8 cellular contexts compared by ENCODE assay signal in the genomic region with DNA sequence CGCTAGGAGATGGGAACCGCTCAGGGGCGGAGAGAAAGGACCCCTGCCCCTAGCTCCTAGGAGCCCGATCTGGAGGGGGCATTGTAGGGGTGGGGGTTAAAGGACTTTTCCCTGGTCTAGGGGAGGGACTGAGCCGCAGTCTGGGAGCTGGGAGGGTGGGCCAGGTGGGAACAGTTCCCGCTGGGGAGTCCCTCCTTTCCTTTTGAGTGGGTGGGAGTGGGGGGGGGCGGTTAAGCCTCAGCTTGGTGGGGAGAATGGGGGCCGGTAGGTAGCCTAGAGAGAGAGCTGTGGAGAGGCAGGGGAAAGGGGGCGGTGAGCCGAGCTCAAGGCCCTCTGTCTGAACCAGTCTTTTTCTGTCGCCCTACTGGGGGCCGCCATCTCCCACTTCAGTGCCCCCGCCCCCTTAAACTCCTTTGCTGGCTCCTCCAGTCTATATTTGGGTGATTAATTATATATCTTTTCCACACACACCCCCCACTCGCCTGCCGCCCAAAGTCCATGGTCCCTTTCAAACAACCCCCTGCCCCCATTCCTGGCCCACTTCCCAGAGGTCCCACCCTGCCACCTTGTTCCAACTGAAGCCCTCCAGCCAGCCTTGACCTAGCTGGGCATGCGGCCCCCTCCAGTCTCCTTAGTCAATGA. TPM values are rescaled to one million over a fixed set of nuclear protein-coding genes. Genes with fewer than 3 reads are reported as not detected.
DNase-seq lines count a peak whose midpoint lies in the region; ATAC-seq and TF ChIP-seq lines count a peak whose summit lies in the region.

No MANE protein-coding gene starts in this region.

- TF ChIP-seq CTCF in left ventricle myocardium inferior (IDR thresholded peaks at IDR 0.05; ENCODE audit: borderline replicate concordance) (no peak), body of pancreas (IDR thresholded peaks at IDR 0.05) (no peak), vagina (IDR thresholded peaks at IDR 0.05) (no peak)

- TF ChIP-seq POLR2A in body of pancreas (IDR thresholded peaks at IDR 0.05) (no peak), vagina (IDR thresholded peaks at IDR 0.05) (no peak)

- H3K27me3 ChIP-seq in left ventricle myocardium inferior (ENCODE audit: low read depth), result no peaks in the 10 kb centered on the region
- H3K27me3 ChIP-seq in body of pancreas, result no peaks in the 10 kb centered on the region
- no peaks in the 10 kb centered on the region for H3K27me3 ChIP-seq in vagina

- WGBS in body of pancreas, 2 donors, result 8 to 23% methylated on average over 7 to 15 of the region's 16 CpGs
- WGBS in mesodermal cell (ENCODE audit: insufficient coverage in 2 of 2), 2 experiments, result 80% methylated on average over 1 of the region's 16 CpGs; no CpG with 5 or more reads in 1 of the 2 experiments

- H3K9me3 ChIP-seq in left ventricle myocardium inferior (replicated peaks) (no peaks in the 10 kb centered on the region), body of pancreas (no peaks in the 10 kb centered on the region), mesodermal cell (ENCODE audit: control insufficient read depth, low read length) (no peaks in the 10 kb centered on the region), vagina (no peaks in the 10 kb centered on the region)

- H3K4me3 ChIP-seq in left ventricle myocardium inferior (peak overlapping the region; percentile 73), body of pancreas (peak overlapping the region; percentile 7 to 65), mesodermal cell (ENCODE audit: extremely low read depth, insufficient read depth, low read length, poor library complexity, severe bottlenecking) (peak overlapping the region; percentile 55), vagina (peak overlapping the region; percentile 63 to 65)

- no peak for ATAC-seq in body of pancreas

- DNase-seq in left ventricle myocardium inferior (no peak), cardiac septum (ENCODE audit: low spot score) (no peak), body of pancreas (no peak), vagina (ENCODE audit: extremely low spot score in 2 of 2) (peak in 1 of 2 donors; percentile 76), hippocampal formation (lab: John Stamatoyannopoulos, UW) (no peak)
- no peak for DNase-seq in stimulated activated CD4-positive, alpha-beta T cell treated with anti-CD3 and anti-CD28 coated beads, Interleukin-12 subunit alpha, Interleukin-12 subunit beta, amount 100 ng/mL, for 4 hours
- no peak for DNase-seq in stimulated activated CD4-positive, alpha-beta T cell treated with anti-CD3 and anti-CD28 coated beads, Interleukin-15, amount 100 ng/mL, for 24 hours

- intact Hi-C loops in left ventricle myocardium inferior (cut with micrococcal nuclease), result no loop called here
- intact Hi-C loops in cardiac septum (cut with DNase I), result no loop called here
- intact Hi-C loops in body of pancreas (cut with DNase I), result no loop called here
- intact Hi-C loops in vagina (cut with DNase I), result no loop called here

- no peaks in the 10 kb centered on the region for H3K36me3 ChIP-seq in left ventricle myocardium inferior
- no peaks in the 10 kb centered on the region for H3K36me3 ChIP-seq in body of pancreas (replicated peaks in 1 of 2; ENCODE audit: insufficient read depth in 1 of 2, low read depth in 2 of 2)
- H3K36me3 ChIP-seq in mesodermal cell (ENCODE audit: control insufficient read depth, insufficient read depth, low read length), result peaks cover 16% of the 10 kb centered on the region
- H3K36me3 ChIP-seq in vagina, result no peaks in the 10 kb centered on the region

- H3K27ac ChIP-seq in left ventricle myocardium inferior (replicated peaks) (no peak overlapping the region), body of pancreas (peak overlapping the region in 3 of 4 donors; percentile 64 to 76 (median 73)), mesodermal cell (ENCODE audit: low read depth, low read length, severe bottlenecking) (peak overlapping the region; percentile 79), vagina (no peak overlapping the region)

- peaks cover 4% of the 10 kb centered on the region for H3K4me1 ChIP-seq in left ventricle myocardium inferior
- peaks cover 9% of the 10 kb centered on the region for H3K4me1 ChIP-seq in body of pancreas
- no peaks in the 10 kb centered on the region for H3K4me1 ChIP-seq in mesodermal cell (ENCODE audit: control insufficient read depth, insufficient read depth, low read length, poor library complexity, severe bottlenecking)
- peaks cover 9% of the 10 kb centered on the region for H3K4me1 ChIP-seq in vagina

RNA-seq across cellular contexts. Expression of a gene that starts 0.8 kb away (rescaled TPM):
- total RNA-seq in left ventricle myocardium inferior (6.4 TPM), cardiac septum (6.1 TPM), body of pancreas (10 to 100 TPM in 1 of 2 donors, 1 to 10 TPM in 1; 8.0 to 12.2 TPM), vagina (7.6 TPM)
- polyA plus RNA-seq in mesodermal cell (2013, experiment 1 of 2), result 10.2 TPM
- polyA plus RNA-seq in mesodermal cell (2013, experiment 2 of 2), result 9.1 TPM

RNA-seq across cellular contexts. Expression of a gene that starts 13.2 kb away (rescaled TPM):
- total RNA-seq in left ventricle myocardium inferior (not detected), cardiac septum (not detected), body of pancreas (not detected), vagina (not detected)
- not detected for polyA plus RNA-seq in mesodermal cell (2013, experiment 1 of 2)
- not detected for polyA plus RNA-seq in mesodermal cell (2013, experiment 2 of 2)

Comparison
In these comparisons a context has a peak if more than half of its experiments do, and no peak if none do; other contexts are left out.
1. H3K27ac ChIP-seq: peak in body of pancreas (3 of 4) and mesodermal cell (single experiment); none in left ventricle myocardium inferior (single experiment) and vagina (single experiment).
2. Peak in every context shown above with its lines, with median percentiles within 50 percentile points of each other: H3K4me3 ChIP-seq.